In genomic region chr2:46174559-46175170, GRCh38 we compare ENCODE assay signal across 17 cellular contexts.
A peak's percentile ranks its signal among the peaks of the same experiment; 100 is the strongest.
DNase-seq lines count a peak whose midpoint lies in the region; ATAC-seq, FAIRE-seq and TF ChIP-seq lines count a peak whose summit lies in the region.
"Had no signal": no experiment of that assay in that cellular context is flagged by ENCODE, and none has a peak within 500 bp of the region (broad histone marks: within the 10 kb centered on the region; RNA-seq: fewer than 3 reads in every experiment).

No MANE protein-coding gene starts in this region.

- H2AFZ ChIP-seq in K562 (ENCODE audit: low read depth, low read length): no peak overlapping the region
- no peak overlapping the region for H2AFZ ChIP-seq in mesenchymal stem cell (ENCODE audit: low read depth, low read length)

- TF ChIP-seq CTCF in K562 (IDR thresholded peaks at IDR 0.05 in 2 of 3, conservative IDR thresholded peaks at IDR 0.05 in 1 of 3; ENCODE audit: insufficient read depth in 2 of 3, low read depth in 1 of 3, low read length in 3 of 3): no peak
- TF ChIP-seq CTCF in type B pancreatic cell (conservative IDR thresholded peaks at IDR 0.05): no peak
- TF ChIP-seq CTCF in left ventricle myocardium inferior (IDR thresholded peaks at IDR 0.05; ENCODE audit: borderline replicate concordance): no peak

- H3K27me3 ChIP-seq in K562 (ENCODE audit: control insufficient read depth in 2 of 2, insufficient read depth in 2 of 2, low read length in 2 of 2) (peaks cover 0 to 8% of the 10 kb centered on the region in 2 experiments; a peak in 4 of 5 replicates), mesenchymal stem cell (ENCODE audit: control insufficient read depth in 1 of 2, insufficient read depth in 1 of 2, low read length in 2 of 2) (no peaks in the 10 kb centered on the region), left ventricle myocardium inferior (ENCODE audit: low read depth) (no peaks in the 10 kb centered on the region)

- H3K4ac ChIP-seq in mesenchymal stem cell (ENCODE audit: low read depth in 1 of 2, low read length in 2 of 2): no peak overlapping the region

- no peaks in the 10 kb centered on the region for H3K9me3 ChIP-seq in K562 (replicated peaks; ENCODE audit: control insufficient read depth, insufficient read depth, low read depth, low read length)
- no peaks in the 10 kb centered on the region for H3K9me3 ChIP-seq in mesenchymal stem cell (ENCODE audit: control insufficient read depth, low read length)
- no peaks in the 10 kb centered on the region for H3K9me3 ChIP-seq in left ventricle myocardium inferior (replicated peaks)

- no peak overlapping the region for H2AK5ac ChIP-seq in mesenchymal stem cell (ENCODE audit: low read length, severe bottlenecking)

- no peak for TF ChIP-seq RAD21 in K562 (CRISPR knock-in tag; conservative IDR thresholded peaks at IDR 0.05 in 1 of 2, IDR thresholded peaks at IDR 0.05 in 1 of 2)

- H2BK12ac ChIP-seq in mesenchymal stem cell (ENCODE audit: low read length in 2 of 2): no peak overlapping the region

- ATAC-seq in K562: no peak
- ATAC-seq: CD8-positive, alpha-beta T cell; Panc1; Right ventricle myocardium inferior had no signal

- H3K36me3 ChIP-seq in K562 (ENCODE audit: control insufficient read depth, insufficient read depth, low read length): no peaks in the 10 kb centered on the region
- no peaks in the 10 kb centered on the region for H3K36me3 ChIP-seq in mesenchymal stem cell (ENCODE audit: control insufficient read depth in 1 of 2, insufficient read depth in 2 of 2, low read depth in 1 of 2, low read length in 2 of 2)
- no peaks in the 10 kb centered on the region for H3K36me3 ChIP-seq in left ventricle myocardium inferior

- POLR2A ChIA-PET in K562 (lab: Yijun Ruan, JAX): interaction anchor here (0.6 to 1.7 kb wide), 2 partner anchors 13 to 54 kb away, joined by 3 to 4 read pairs; no protein-coding TSS in a partner anchor

- no peak overlapping the region for H3K9ac ChIP-seq in K562 (ENCODE audit: insufficient read depth in 1 of 2, low read depth in 2 of 2, low read length in 2 of 2)
- H3K9ac ChIP-seq in mesenchymal stem cell (ENCODE audit: low read length): no peak overlapping the region

- H3K4me1 ChIP-seq in K562 (replicated peaks in 1 of 2; ENCODE audit: control insufficient read depth in 2 of 2, insufficient read depth in 2 of 2, low read length in 2 of 2) (peaks cover 0 to 5% of the 10 kb centered on the region in 2 experiments; a peak in 3 of 5 replicates), mesenchymal stem cell (ENCODE audit: control insufficient read depth, insufficient read depth, low read depth, low read length) (peaks cover 20% of the 10 kb centered on the region), left ventricle myocardium inferior (peaks cover 37% of the 10 kb centered on the region)

- no peak overlapping the region for H3K4me2 ChIP-seq in K562 (ENCODE audit: insufficient read depth, low read length)
- no peak overlapping the region for H3K4me2 ChIP-seq in mesenchymal stem cell (ENCODE audit: low read length, poor library complexity, severe bottlenecking)

- H2BK5ac ChIP-seq in mesenchymal stem cell (ENCODE audit: low read depth, low read length, poor library complexity, severe bottlenecking): no peak overlapping the region

- H3K23ac ChIP-seq in mesenchymal stem cell (ENCODE audit: low read length in 2 of 2): no peak overlapping the region

- DNase-seq in DMS79 treated with DMSO at 0.1 percent for 48 hours (lab: John Stamatoyannopoulos, UW): peak; percentile 3
- DNase-seq in DMS79 (lab: John Stamatoyannopoulos, UW): no peak
- DNase-seq in K562 (ENCODE audit: extremely low read depth in 1 of 4, low spot score in 3 of 4): no peak
- DNase-seq in mesenchymal stem cell: no peak
- DNase-seq in type B pancreatic cell (ENCODE audit: extremely low spot score, unreplicated experiment): no peak
- no peak for DNase-seq in left ventricle myocardium inferior
- no peak for DNase-seq in EL
- no peak for DNase-seq in NOMO-1 treated with dmso at 0.1 percent for 144 hours (lab: John Stamatoyannopoulos, UW; ENCODE audit: unreplicated experiment)
- DNase-seq: KG1, NCI-H1092, NCI-H1694 treated with DMSO at 0.1 percent for 48 hours, NCI-H446 had no signal

- peaks cover 6% of the 10 kb centered on the region for H3K36me3 Mint-ChIP-seq in type B pancreatic cell
- H3K36me3 Mint-ChIP-seq: CD8-positive, alpha-beta T cell had no signal

- no peak for TF ChIP-seq EP300 in K562 (IDR thresholded peaks at IDR 0.05; ENCODE audit: low read length)

- H2BK120ac ChIP-seq in mesenchymal stem cell (ENCODE audit: low read depth, low read length): no peak overlapping the region

- H2BK15ac ChIP-seq in mesenchymal stem cell (ENCODE audit: low read depth, poor library complexity, severe bottlenecking): peak overlapping the region; percentile 60

- no peak for TF ChIP-seq POLR2A in K562 (conservative IDR thresholded peaks at IDR 0.05)

- no peaks in the 10 kb centered on the region; the same call in 1 of the 2 replicates for H4K20me1 ChIP-seq in K562 (replicated peaks; ENCODE audit: control insufficient read depth, insufficient read depth, low read length)

- CTCF ChIA-PET in K562 (lab: Yijun Ruan, JAX; ENCODE audit: low intra/inter-chr PET ratio): no interaction called here

- H3K27me3 Mint-ChIP-seq in type B pancreatic cell: no peaks in the 10 kb centered on the region

- H3K4me3 ChIP-seq in K562 (no peak overlapping the region), mesenchymal stem cell (ENCODE audit: insufficient read depth in 1 of 2, low read depth in 1 of 2, low read length in 2 of 2) (no peak overlapping the region), left ventricle myocardium inferior (no peak overlapping the region)

- no peaks in the 10 kb centered on the region for H3K79me1 ChIP-seq in mesenchymal stem cell (replicated peaks; ENCODE audit: low read length, poor library complexity, severe bottlenecking)

- H4K8ac ChIP-seq in mesenchymal stem cell (ENCODE audit: low read length): no peak overlapping the region

- no peak overlapping the region for H3K14ac ChIP-seq in mesenchymal stem cell (ENCODE audit: low read length in 2 of 2)

- H3K9me3 Mint-ChIP-seq in type B pancreatic cell: no peaks in the 10 kb centered on the region
- H3K9me3 Mint-ChIP-seq: CD8-positive, alpha-beta T cell had no signal

- H3K9me1 ChIP-seq in K562 (ENCODE audit: control insufficient read depth, insufficient read depth, low read length): no peaks in the 10 kb centered on the region

- H3K4me1 Mint-ChIP-seq in type B pancreatic cell (ENCODE audit: unreplicated experiment): peaks cover 32% of the 10 kb centered on the region

- in situ Hi-C loops in K562 (cut with MboI): no loop called here

- no peak overlapping the region for H4K91ac ChIP-seq in mesenchymal stem cell (ENCODE audit: low read length)

- no peak overlapping the region for H3K4me3 Mint-ChIP-seq in type B pancreatic cell
- H3K4me3 Mint-ChIP-seq: CD8-positive, alpha-beta T cell had no signal

- H3K27ac ChIP-seq in K562 (ENCODE audit: extremely low read depth, low read depth, low read length) (no peak overlapping the region), mesenchymal stem cell (ENCODE audit: low read length, poor library complexity, severe bottlenecking) (no peak overlapping the region), left ventricle myocardium inferior (replicated peaks) (no peak overlapping the region)
- H3K27ac ChIP-seq: 22Rv1 had no signal

- intact Hi-C loops in K562 (cut with micrococcal nuclease): no loop called here
- intact Hi-C loops in left ventricle myocardium inferior (cut with micrococcal nuclease): no loop called here

- H3K27ac Mint-ChIP-seq in type B pancreatic cell: peak overlapping the region; percentile 7
- H3K27ac Mint-ChIP-seq: CD8-positive, alpha-beta T cell had no signal

- H3K18ac ChIP-seq in mesenchymal stem cell (ENCODE audit: low read depth in 1 of 2, low read length in 2 of 2): no peak overlapping the region

- no TSS peak for BruUV-seq in K562 (replicated peaks; lab: Mats Ljungman, UMichigan)

- no peaks in the 10 kb centered on the region for H3K79me2 ChIP-seq in K562 (ENCODE audit: control insufficient read depth, insufficient read depth, low read length)

- WGBS in K562 (ENCODE audit: insufficient coverage, low coverage, missing lambda C conversion rate): 32% methylated on average over 8 of the region's 9 CpGs
- 82% methylated on average over 7 of the region's 9 CpGs for WGBS in mesenchymal stem cell

- no peak for FAIRE-seq in K562 (lab: Jason Lieb, UNC)
- FAIRE-seq: H1 had no signal

TF ChIP-seq in K562, 482 proteins besides CTCF, POLR2A, EP300 and RAD21:
- TF ChIP-seq NFIC (IDR thresholded peaks at IDR 0.05) (peak; percentile 46), L3MBTL2 (IDR thresholded peaks at IDR 0.05) (peak; percentile 29; the same call in 1 of the 2 replicates), MCM2 (IDR thresholded peaks at IDR 0.05; ENCODE audit: low read depth) (no peak), HOXB6 (CRISPR knock-in tag; IDR thresholded peaks at IDR 0.05; ENCODE audit: borderline replicate concordance) (no peak), ZNF766 (CRISPR knock-in tag; conservative IDR thresholded peaks at IDR 0.05) (peak; percentile 80), ZNF121 (CRISPR knock-in tag; conservative IDR thresholded peaks at IDR 0.05) (0 out of 2 replicates have a peak, but pooled peaks have one; percentile 27)
